19 cellular contexts compared by ENCODE assay signal in genomic region chr5:137871571-137871970, GRCh38. TPM values are rescaled to one million over a fixed set of nuclear protein-coding genes. Genes with fewer than 3 reads are reported as not detected.
"Had no signal": no experiment of that assay in that cellular context is flagged by ENCODE, and none has a peak within 500 bp of the region (broad histone marks: within the 10 kb centered on the region; RNA-seq: fewer than 3 reads in every experiment).

No MANE protein-coding gene starts in this region.

- H3K27ac ChIP-seq: coronary artery, right lobe of liver, spleen had no signal

- ATAC-seq: naive thymus-derived CD4-positive, alpha-beta T cell; right lobe of liver; stimulated activated memory B cell treated with anti-CD40 and anti-IgM and Interleukin-4, amounts not matched to agents 10 μg/mL and 1 μg/mL and 100 μg/mL, for 72 hours had no signal

- H3K9me3 ChIP-seq: heart right ventricle, right lobe of liver, spleen had no signal

- H3K4me1 ChIP-seq: right lobe of liver, spleen had no signal

- H3K36me3 ChIP-seq: heart right ventricle, right lobe of liver, spleen had no signal

- H3K27me3 ChIP-seq: heart right ventricle, right lobe of liver, spleen had no signal

- H3K4me3 ChIP-seq: coronary artery, heart right ventricle, right lobe of liver, spleen had no signal

- DNase-seq: central memory CD4-positive, alpha-beta T cell; effector CD8-positive, alpha-beta T cell; foreskin melanocyte; heart right ventricle; hypothalamus; mesendoderm; naive thymus-derived CD4-positive, alpha-beta T cell; right lobe of liver; spleen; stimulated activated CD4-positive, alpha-beta T cell treated with anti-CD3 and anti-CD28 coated beads, Interleukin-15, amount 100 ng/mL, for 24 hours; stimulated activated CD4-positive, alpha-beta T cell treated with anti-CD3 and anti-CD28 coated beads, Interleukin-1b, Interleukin-23, amount 100 ng/mL, for 48 hours; stimulated activated CD4-positive, alpha-beta T cell treated with anti-CD3 and anti-CD28 coated beads, Interleukin-4, amount 100 ng/mL, for 24 hours; trophoblast cell had no signal

RNA-seq across cellular contexts. Expression of gene MYOT, which starts 3.9 kb away (rescaled TPM):
- total RNA-seq: chondrocyte; dermis microvascular lymphatic vessel endothelial cell; lung microvascular endothelial cell; naive thymus-derived CD4-positive, alpha-beta T cell; osteocyte had no signal

RNA-seq across cellular contexts. Expression of gene PKD2L2, which starts 17.7 kb away (rescaled TPM):
- total RNA-seq: chondrocyte, dermis microvascular lymphatic vessel endothelial cell, lung microvascular endothelial cell, osteocyte, right lobe of liver had no signal
